In genomic region chr11:67420147-67420645, GRCh38 we compare ENCODE assay signal across 8 cellular contexts. TPM values are rescaled to one million over a fixed set of nuclear protein-coding genes. Genes with fewer than 3 reads are reported as not detected.
DNase-seq lines count a peak whose midpoint lies in the region; ATAC-seq and TF ChIP-seq lines count a peak whose summit lies in the region.

No MANE protein-coding gene starts in this region.

- H3K4me3 ChIP-seq in heart right ventricle = peak overlapping the region in 9 of 10 donors; percentile 48 to 62 (median 56)
- H3K4me3 ChIP-seq in mononuclear cell (ENCODE audit: low read length) = peak overlapping the region; percentile 46
- H3K4me3 ChIP-seq in urinary bladder (ENCODE audit: low read depth, low read length) = peak overlapping the region; percentile 51

- peaks cover 0 to 12% (median 2%) of the 10 kb centered on the region in 7 donors for H3K27me3 ChIP-seq in heart right ventricle
- no peaks in the 10 kb centered on the region for H3K27me3 ChIP-seq in mononuclear cell (ENCODE audit: insufficient read depth, low read length)

- TF ChIP-seq CTCF in heart right ventricle (IDR thresholded peaks at IDR 0.05) (no peak), brain (conservative IDR thresholded peaks at IDR 0.05) (no peak)

- intact Hi-C loops in heart right ventricle (cut with DNase I) (loop anchor here in 1 of 10 donors (10.0 kb wide), 1 partner anchor 65 kb away; the partner anchor contains the start of gene POLD4), left cardiac atrium (cut with DNase I) (no loop called here)

- peaks cover 19% of the 10 kb centered on the region for H3K27me3 Mint-ChIP-seq in brain

- H3K9me3 ChIP-seq in heart right ventricle = no peaks in the 10 kb centered on the region
- H3K9me3 ChIP-seq in mononuclear cell (ENCODE audit: low read depth, low read length) = no peaks in the 10 kb centered on the region

- DNase-seq in heart right ventricle = no peak
- no peak for DNase-seq in left cardiac atrium
- DNase-seq in C1 segment of cervical spinal cord (lab: John Stamatoyannopoulos, UW) = no peak
- DNase-seq in OCI-M2 (lab: John Stamatoyannopoulos, UW; ENCODE audit: unreplicated experiment) = no peak
- DNase-seq in AG08396 (ENCODE audit: low spot score) = no peak

- peak overlapping the region in 3 of 5 experiments; percentile 32 to 76 (median 69) for H3K27ac Mint-ChIP-seq in brain

- no peaks in the 10 kb centered on the region for H3K36me3 Mint-ChIP-seq in brain

- ATAC-seq in heart right ventricle (no peak), left cardiac atrium (no peak)

- WGBS in heart right ventricle, 2 donors = 39 to 43% methylated on average over 15 of the region's 15 CpGs
- 35% methylated on average over 15 of the region's 15 CpGs for WGBS in urinary bladder

- H3K4me1 Mint-ChIP-seq in brain = peaks cover 36% of the 10 kb centered on the region

- peak overlapping the region; percentile 25 to 98 (median 92) for H3K27ac ChIP-seq in heart right ventricle
- H3K27ac ChIP-seq in urinary bladder (ENCODE audit: low read depth) = peak overlapping the region; percentile 91

- peak overlapping the region; percentile 76 to 84 (median 80) for H3K4me3 Mint-ChIP-seq in brain

- no peaks in the 10 kb centered on the region for H3K36me3 ChIP-seq in heart right ventricle
- no peaks in the 10 kb centered on the region for H3K36me3 ChIP-seq in urinary bladder (ENCODE audit: insufficient read depth)

- peaks cover 0 to 5% (median 0%) of the 10 kb centered on the region in 5 experiments for H3K9me3 Mint-ChIP-seq in brain

- H3K4me1 ChIP-seq in heart right ventricle = peaks cover 20 to 56% (median 48%) of the 10 kb centered on the region in 9 donors
- H3K4me1 ChIP-seq in mononuclear cell (ENCODE audit: insufficient read depth, low read length) = peaks cover 56% of the 10 kb centered on the region
- H3K4me1 ChIP-seq in urinary bladder (ENCODE audit: insufficient read depth) = peaks cover 2% of the 10 kb centered on the region

RNA-seq across cellular contexts. Expression of gene CARNS1, which starts 4.7 kb away (rescaled TPM):
- total RNA-seq in heart right ventricle (10 to 100 TPM in 9 of 10 donors, 1 to 10 TPM in 1; 6.1 to 26.6 (median 19.0) TPM), left cardiac atrium (10 to 100 TPM in 1 of 2 donors, 1 to 10 TPM in 1; 6.6 to 11.9 TPM), mononuclear cell (3.3 TPM), urinary bladder (0.63 TPM)
- polyA plus RNA-seq in heart right ventricle (10 to 100 TPM in 1 of 2 donors, under 1 TPM in 1; 0.55 to 10.9 TPM), brain (ENCODE audit: insufficient read depth, low read depth, low replicate concordance) (68.5 TPM), urinary bladder (0.76 TPM)

RNA-seq across cellular contexts. Expression of gene RPS6KB2, which starts 8.1 kb away (rescaled TPM):
- total RNA-seq in heart right ventricle = 10 to 100 TPM; 16.3 to 30.4 (median 20.8) TPM
- polyA plus RNA-seq in heart right ventricle = 10 to 100 TPM; 32.2 to 46.3 TPM
- 10 to 100 TPM; 25.5 to 31.0 TPM for total RNA-seq in left cardiac atrium
- 30.9 TPM for polyA plus RNA-seq in brain (ENCODE audit: insufficient read depth, low read depth, low replicate concordance)
- total RNA-seq in mononuclear cell = 52.1 TPM
- 19.8 TPM for total RNA-seq in urinary bladder
- polyA plus RNA-seq in urinary bladder = 41.2 TPM

RNA-seq across cellular contexts. Expression of gene TBC1D10C, which starts 16.3 kb away (rescaled TPM):
- total RNA-seq in heart right ventricle (1 to 10 TPM in 2 of 10 donors, under 1 TPM in 8; 0.26 to 7.1 (median 0.65) TPM), left cardiac atrium (1 to 10 TPM; 2.4 to 2.8 TPM), mononuclear cell (51.6 TPM), urinary bladder (0.42 TPM)
- polyA plus RNA-seq in heart right ventricle (1 to 10 TPM in 1 of 2 donors, under 1 TPM in 1; 0.62 to 1.4 TPM), brain (ENCODE audit: insufficient read depth, low read depth, low replicate concordance) (0.29 TPM), urinary bladder (2.6 TPM)

RNA-seq across cellular contexts. Expression of gene PTPRCAP, which starts 17.3 kb away (rescaled TPM):
- total RNA-seq in heart right ventricle = 10 to 100 TPM in 1 of 10 donors, 1 to 10 TPM in 3, under 1 TPM in 4, not detected in 2; 0.42 to 10.1 (median 0.96) TPM
- 1 to 10 TPM; 1.7 to 3.1 TPM for polyA plus RNA-seq in heart right ventricle
- 1 to 10 TPM; 1.8 to 4.7 TPM for total RNA-seq in left cardiac atrium
- polyA plus RNA-seq in brain (ENCODE audit: insufficient read depth, low read depth, low replicate concordance) = 2.7 TPM
- total RNA-seq in mononuclear cell = 137 TPM
- 1.2 TPM for total RNA-seq in urinary bladder
- polyA plus RNA-seq in urinary bladder = 5.2 TPM

RNA-seq across cellular contexts. Expression of gene PPP1CA, which starts 18.5 kb away (rescaled TPM):
- total RNA-seq in heart right ventricle (100 to 1,000 TPM in 7 of 10 donors, 10 to 100 TPM in 3; 92.0 to 143 (median 103) TPM), left cardiac atrium (10 to 100 TPM; 86.7 to 94.1 TPM), mononuclear cell (126 TPM), urinary bladder (70.6 TPM)
- polyA plus RNA-seq in heart right ventricle (100 to 1,000 TPM in 1 of 2 donors, 10 to 100 TPM in 1; 80.2 to 186 TPM), brain (ENCODE audit: insufficient read depth, low read depth, low replicate concordance) (231 TPM), urinary bladder (85.9 TPM)
